ENCODE assay signal across 18 cellular contexts in genomic region chr1:229238231-229238630, GRCh38.
"Had no signal": no experiment of that assay in that cellular context is flagged by ENCODE, and none has a peak within 500 bp of the region (broad histone marks: within the 10 kb centered on the region; RNA-seq: fewer than 3 reads in every experiment).

No MANE protein-coding gene starts in this region.

- H3K27ac Mint-ChIP-seq: endodermal cell; nephron progenitor cell; stimulated activated memory B cell treated with anti-CD40 and anti-IgM and Interleukin-4, amounts not matched to agents 10 μg/mL and 1 μg/mL and 100 μg/mL, for 72 hours; T-helper 2 cell treated with Interferon-gamma antibody and Interleukin-4, amounts not matched to agents 5 μg/mL and 100 μg/mL, for 36 hours had no signal

- DNase-seq: activated naive CD4-positive, alpha-beta T cell treated with anti-CD3 and anti-CD28 coated beads, Interleukin-2, amount 50 U/mL, for 16 hours; activated T-cell treated with anti-CD3 and anti-CD28 coated beads, Interleukin-2, amount 50 U/mL, for 1 hour; cerebellar nuclear complex; endodermal cell; esophagus squamous epithelium; foreskin melanocyte; heart left ventricle; left ventricle myocardium inferior; mesendoderm; nephron progenitor cell; pancreas; retina; small intestine; upper lobe of left lung had no signal

- FAIRE-seq: pancreas, small intestine had no signal

- H3K27ac ChIP-seq: adrenal gland, heart left ventricle, left ventricle myocardium inferior, upper lobe of left lung had no signal

- H3K4me3 ChIP-seq: adrenal gland, esophagus squamous epithelium, heart left ventricle, left ventricle myocardium inferior, pancreas, upper lobe of left lung had no signal

- H3K36me3 ChIP-seq: adrenal gland, esophagus squamous epithelium, heart left ventricle, left ventricle myocardium inferior, pancreas, upper lobe of left lung had no signal

- H3K4me1 Mint-ChIP-seq: stimulated activated memory B cell treated with anti-CD40 and anti-IgM and Interleukin-4, amounts not matched to agents 10 μg/mL and 1 μg/mL and 100 μg/mL, for 72 hours had no signal

- H3K4me3 Mint-ChIP-seq: endodermal cell; nephron progenitor cell; stimulated activated memory B cell treated with anti-CD40 and anti-IgM and Interleukin-4, amounts not matched to agents 10 μg/mL and 1 μg/mL and 100 μg/mL, for 72 hours; T-helper 2 cell treated with Interferon-gamma antibody and Interleukin-4, amounts not matched to agents 5 μg/mL and 100 μg/mL, for 36 hours had no signal

- ATAC-seq: activated CD4-positive, CD25-positive, alpha-beta regulatory T cell treated with anti-CD3 and anti-CD28 coated beads, Interleukin-2, amount 50 U/mL, for 24 hours; stimulated activated memory B cell treated with anti-CD40 and anti-IgM and Interleukin-4, amounts not matched to agents 10 μg/mL and 1 μg/mL and 100 μg/mL, for 72 hours had no signal

- H3K36me3 Mint-ChIP-seq: stimulated activated memory B cell treated with anti-CD40 and anti-IgM and Interleukin-4, amounts not matched to agents 10 μg/mL and 1 μg/mL and 100 μg/mL, for 72 hours had no signal

- H3K4me1 ChIP-seq: heart left ventricle, upper lobe of left lung had no signal

- H3K9me3 ChIP-seq: pancreas, upper lobe of left lung had no signal

- H3K27me3 ChIP-seq: adrenal gland, pancreas, upper lobe of left lung had no signal
